ENCODE assay signal across 1 cellular context in genomic region chr19:14689598-14690503, GRCh38.
TF ChIP-seq lines count a peak whose summit lies in the region.

Gene ZNF333 (plus strand): TSS chr19:14690048. CDS start chr19:14693492, 3,444 bp downstream.

TF ChIP-seq in HCT116, 20 proteins besides CTCF, POLR2A, EP300 and RAD21 (continued from another document):
- no peak for TF ChIP-seq REST (IDR thresholded peaks at IDR 0.05; ENCODE audit: low read depth)
- no peak for TF ChIP-seq SP1 (IDR thresholded peaks at IDR 0.05; ENCODE audit: low read depth)
- peak; percentile 75 for TF ChIP-seq POLR2AphosphoS5 (IDR thresholded peaks at IDR 0.05; ENCODE audit: low read depth, low read length)
- TF ChIP-seq ZFX (IDR thresholded peaks at IDR 0.05), result peak; percentile 44; the same call in 1 of the 2 replicates
- no peak for TF ChIP-seq ZBTB33 (IDR thresholded peaks at IDR 0.05; ENCODE audit: extremely low read depth, insufficient replicate concordance, low read length)
- TF ChIP-seq JUND (IDR thresholded peaks at IDR 0.05), result no peak
- TF ChIP-seq CBX3 (IDR thresholded peaks at IDR 0.05; ENCODE audit: low read depth), result no peak
- no peak for TF ChIP-seq SRF (IDR thresholded peaks at IDR 0.05; ENCODE audit: low read depth)
- peak; percentile 79 for TF ChIP-seq ELF1 (IDR thresholded peaks at IDR 0.05; ENCODE audit: borderline replicate concordance, low read depth)
- peak; percentile 31 for TF ChIP-seq YY1 (IDR thresholded peaks at IDR 0.05; ENCODE audit: extremely low read depth, insufficient replicate concordance, low read depth, low read length)
- TF ChIP-seq EGR1 (IDR thresholded peaks at IDR 0.05; ENCODE audit: low read depth), result peak; percentile 77
TF ChIP-seq in HCT116: peak in this region for 7.
